17 cellular contexts compared by ENCODE assay signal in genomic region chr14:52355526-52355925, GRCh38. TPM values are rescaled to one million over a fixed set of nuclear protein-coding genes. Genes with fewer than 3 reads are reported as not detected.
A peak's percentile ranks its signal among the peaks of the same experiment; 100 is the strongest.
DNase-seq lines count a peak whose midpoint lies in the region; ATAC-seq and TF ChIP-seq lines count a peak whose summit lies in the region.
"Had no signal": no experiment of that assay in that cellular context is flagged by ENCODE, and none has a peak within 500 bp of the region (broad histone marks: within the 10 kb centered on the region; RNA-seq: fewer than 3 reads in every experiment).

No MANE protein-coding gene starts in this region.

- WGBS in lower leg skin, 2 donors: 44 to 50% methylated on average over 5 of the region's 5 CpGs

- H3K36me3 ChIP-seq in MG63: no peaks in the 10 kb centered on the region
- H3K36me3 ChIP-seq: gastroesophageal sphincter, vagina had no signal

- TF ChIP-seq POLR2A in lower leg skin (IDR thresholded peaks at IDR 0.05): no peak

- no peaks in the 10 kb centered on the region for H3K27me3 ChIP-seq in MG63
- H3K27me3 ChIP-seq: gastroesophageal sphincter, vagina had no signal

- intact Hi-C loops in lower leg skin (cut with DNase I; ENCODE audit: low total_unique reads): no loop called here

- H3K4me1 Mint-ChIP-seq in chondrocyte (ENCODE audit: low read depth): peaks cover 51% of the 10 kb centered on the region
- H3K4me1 Mint-ChIP-seq in natural killer cell treated with Interleukin-12 subunit alpha and Interleukin-12 subunit beta and Interleukin-15 and Interleukin-18, amount 100 ng/mL, for 72 hours (ENCODE audit: low read depth in 2 of 2): peaks cover 57 to 66% of the 10 kb centered on the region in 2 donors

- H3K4me3 ChIP-seq in MG63 (no peak overlapping the region), lower leg skin (ENCODE audit: low read depth, poor library complexity, severe bottlenecking) (no peak overlapping the region)
- H3K4me3 ChIP-seq: gastroesophageal sphincter, vagina had no signal

- no peaks in the 10 kb centered on the region for H3K9me3 ChIP-seq in MG63
- H3K9me3 ChIP-seq: gastroesophageal sphincter, vagina had no signal

- H3K4me3 Mint-ChIP-seq in chondrocyte (ENCODE audit: unreplicated experiment): no peak overlapping the region
- H3K4me3 Mint-ChIP-seq in natural killer cell treated with Interleukin-12 subunit alpha and Interleukin-12 subunit beta and Interleukin-15 and Interleukin-18, amount 100 ng/mL, for 72 hours: peak overlapping the region; percentile 81
- H3K4me3 Mint-ChIP-seq: brain had no signal

- TF ChIP-seq CTCF in chondrocyte (IDR thresholded peaks at IDR 0.05) (no peak), lower leg skin (IDR thresholded peaks at IDR 0.05) (no peak)

- no peak for ATAC-seq in natural killer cell treated with Interleukin-12 subunit alpha and Interleukin-12 subunit beta and Interleukin-15 and Interleukin-18, amount 100 ng/mL, for 72 hours
- ATAC-seq: gastroesophageal sphincter, T-cell had no signal

- no peaks in the 10 kb centered on the region for H3K9me3 Mint-ChIP-seq in chondrocyte (ENCODE audit: low read depth)
- peaks cover 4% of the 10 kb centered on the region for H3K9me3 Mint-ChIP-seq in natural killer cell treated with Interleukin-12 subunit alpha and Interleukin-12 subunit beta and Interleukin-15 and Interleukin-18, amount 100 ng/mL, for 72 hours
- H3K9me3 Mint-ChIP-seq: brain had no signal

- DNase-seq in Daoy (ENCODE audit: low read depth): peak; percentile 60
- DNase-seq in MG63: peak; percentile 16
- no peak for DNase-seq in chondrocyte (ENCODE audit: low spot score)
- no peak for DNase-seq in natural killer cell treated with Interleukin-12 subunit alpha and Interleukin-12 subunit beta and Interleukin-15 and Interleukin-18, amount 100 ng/mL, for 72 hours (ENCODE audit: low spot score)
- DNase-seq in NCI-H1105 (lab: John Stamatoyannopoulos, UW): no peak
- DNase-seq in NCI-H345 (lab: John Stamatoyannopoulos, UW): no peak
- no peak for DNase-seq in globus pallidus (ENCODE audit: low spot score)
- DNase-seq in lower leg skin (ENCODE audit: low spot score in 2 of 2): no peak
- DNase-seq: activated CD4-positive, alpha-beta T cell treated with anti-CD3 and anti-CD28 coated beads, Interleukin-2, amount 50 U/mL, for 1 hour; activated effector memory CD4-positive, alpha-beta T cell treated with Interleukin-2 at 50 U/mL for 16 hours; C1 segment of cervical spinal cord; effector CD8-positive, alpha-beta T cell; stimulated activated CD4-positive, alpha-beta T cell treated with anti-CD3 and anti-CD28 coated beads, Interleukin-2, amount 100 ng/mL, for 48 hours; T-cell had no signal

- peak overlapping the region; percentile 95 for H3K27ac Mint-ChIP-seq in chondrocyte (ENCODE audit: unreplicated experiment)
- peak overlapping the region; percentile 92 to 100 for H3K27ac Mint-ChIP-seq in natural killer cell treated with Interleukin-12 subunit alpha and Interleukin-12 subunit beta and Interleukin-15 and Interleukin-18, amount 100 ng/mL, for 72 hours

- H3K27me3 Mint-ChIP-seq in chondrocyte (ENCODE audit: low read depth): no peaks in the 10 kb centered on the region
- no peaks in the 10 kb centered on the region for H3K27me3 Mint-ChIP-seq in natural killer cell treated with Interleukin-12 subunit alpha and Interleukin-12 subunit beta and Interleukin-15 and Interleukin-18, amount 100 ng/mL, for 72 hours
- H3K27me3 Mint-ChIP-seq: T-cell had no signal

- no peaks in the 10 kb centered on the region for H3K36me3 Mint-ChIP-seq in chondrocyte (ENCODE audit: low read depth)
- peaks cover 9% of the 10 kb centered on the region for H3K36me3 Mint-ChIP-seq in natural killer cell treated with Interleukin-12 subunit alpha and Interleukin-12 subunit beta and Interleukin-15 and Interleukin-18, amount 100 ng/mL, for 72 hours
- H3K36me3 Mint-ChIP-seq: brain, T-cell had no signal

RNA-seq across cellular contexts. Expression of gene PTGER2, which starts 41.4 kb away (rescaled TPM):
- total RNA-seq in Daoy (2014; rRNA removed; shearing (Covaris generic)): 6.5 and 7.0 TPM in 2 replicates
- total RNA-seq in MG63 (2014; rRNA removed; shearing (Covaris generic); ENCODE audit: low replicate concordance): 0.39 and 2.7 TPM in 2 replicates
- total RNA-seq in chondrocyte: 1.7 to 3.8 TPM (median 2.5 TPM) in 3 replicates
- 10 to 100 TPM; 94.5 to 96.0 TPM for total RNA-seq in natural killer cell treated with Interleukin-12 subunit alpha and Interleukin-12 subunit beta and Interleukin-15 and Interleukin-18, amount 100 ng/mL, for 72 hours
- total RNA-seq in lower leg skin: 1 to 10 TPM in 3 of 4 donors, under 1 TPM in 1; 0.15 to 3.6 (median 2.0) TPM

Comparison
In these comparisons a context has a peak if more than half of its experiments do, and no peak if none do; other contexts are left out.
1. DNase-seq: peak in Daoy (single experiment) and MG63 (single experiment); none in chondrocyte (single experiment), natural killer cell treated with Interleukin-12 subunit alpha and Interleukin-12 subunit beta and Interleukin-15 and Interleukin-18, amount 100 ng/mL, for 72 hours (single experiment), NCI-H1105 (single experiment), NCI-H345 (single experiment), globus pallidus (single experiment) and lower leg skin (0 of 2).
2. RNA of gene PTGER2, which starts 41.4 kb away (total RNA-seq): 94.5 to 96.0 TPM in natural killer cell treated with Interleukin-12 subunit alpha and Interleukin-12 subunit beta and Interleukin-15 and Interleukin-18, amount 100 ng/mL, for 72 hours; 6.5 to 7.0 TPM in Daoy, 0.39 to 2.7 TPM in MG63, 1.7 to 3.8 TPM in chondrocyte and 0.15 to 3.6 TPM in lower leg skin; every median in the first group is over 10 times any median in the second.